ENCODE assay signal across 16 cellular contexts in the genomic region with DNA sequence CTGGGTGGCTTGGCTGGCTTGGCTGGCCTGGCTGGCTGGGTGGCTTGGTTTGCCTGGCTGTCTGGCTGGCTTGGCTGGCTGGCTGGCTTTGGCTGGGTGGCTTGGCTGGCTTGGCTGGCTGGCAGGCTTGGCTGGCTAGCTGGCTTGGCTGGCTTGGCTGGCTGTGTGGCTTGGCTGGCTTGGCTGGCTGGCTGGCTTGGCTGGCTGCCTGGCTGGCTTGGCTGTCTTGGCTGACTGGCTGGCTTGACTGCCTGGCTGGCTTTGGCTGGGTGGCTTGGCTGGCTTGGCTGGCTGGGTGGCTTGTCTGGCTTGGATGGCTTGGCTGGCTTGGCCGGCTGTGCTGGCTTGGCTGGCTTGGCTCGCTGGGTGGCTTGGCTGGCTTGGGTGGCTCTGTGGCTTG. TPM values are rescaled to one million over a fixed set of nuclear protein-coding genes. Genes with fewer than 3 reads are reported as not detected.
DNase-seq lines count a peak whose midpoint lies in the region; FAIRE-seq and TF ChIP-seq lines count a peak whose summit lies in the region.
"Not testable (repeated sequence)": the region's sequence is repeated elsewhere in the genome, so short reads cannot be mapped to it uniquely, and the experiment has no call there.
"Had no signal": no experiment of that assay in that cellular context is flagged by ENCODE, and none has a peak within 500 bp of the region (broad histone marks: within the 10 kb centered on the region; RNA-seq: fewer than 3 reads in every experiment).

No MANE protein-coding gene starts in this region.

- H3K27ac Mint-ChIP-seq in T-helper 2 cell treated with Interferon-gamma antibody and Interleukin-4, amounts not matched to agents 5 μg/mL and 100 μg/mL, for 36 hours; activated CD4-positive, alpha-beta T cell treated with anti-CD3 and anti-CD28 coated beads, Interleukin-2, amount 10 ng/mL, durations not matched to agents 24 days and 14 days; activated T-helper 1 cell treated with anti-CD3 and anti-CD28 coated beads, Interleukin-12 subunit alpha, Interleukin-12 subunit beta, Interleukin-2, Interleukin-4 antibody, amounts not matched to agents 30 ng/mL and 10 ng/mL and 1 ng/mL, durations not matched to agents 14 hours and 24 hours and 36 hours; chondrocyte (ENCODE audit: unreplicated experiment): not testable (repeated sequence)

- H3K27me3 Mint-ChIP-seq in T-helper 2 cell treated with Interferon-gamma antibody and Interleukin-4, amounts not matched to agents 5 μg/mL and 100 μg/mL, for 36 hours (ENCODE audit: low read depth); activated CD4-positive, alpha-beta T cell treated with anti-CD3 and anti-CD28 coated beads, Interleukin-2, amount 10 ng/mL, durations not matched to agents 24 days and 14 days; activated T-helper 1 cell treated with anti-CD3 and anti-CD28 coated beads, Interleukin-12 subunit alpha, Interleukin-12 subunit beta, Interleukin-2, Interleukin-4 antibody, amounts not matched to agents 30 ng/mL and 10 ng/mL and 1 ng/mL, durations not matched to agents 14 hours and 24 hours and 36 hours (ENCODE audit: insufficient read depth); chondrocyte (ENCODE audit: low read depth): not testable (repeated sequence)

- DNase-seq in T-helper 2 cell treated with Interferon-gamma antibody and Interleukin-4, amounts not matched to agents 5 μg/mL and 100 μg/mL, for 36 hours (ENCODE audit: low spot score): peak; percentile 3
- DNase-seq in activated CD4-positive, CD25-positive, alpha-beta regulatory T cell treated with anti-CD3 and anti-CD28 coated beads, Interleukin-2, amount 50 U/mL, for 72 hours: peak; percentile 21
- DNase-seq in activated CD4-positive, alpha-beta T cell treated with anti-CD3 and anti-CD28 coated beads, Interleukin-2, amount 10 ng/mL, durations not matched to agents 24 days and 14 days: peak; percentile 57
- peak; percentile 0 for DNase-seq in activated T-helper 1 cell treated with anti-CD3 and anti-CD28 coated beads, Interleukin-12 subunit alpha, Interleukin-12 subunit beta, Interleukin-2, Interleukin-4 antibody, amounts not matched to agents 30 ng/mL and 10 ng/mL and 1 ng/mL, durations not matched to agents 14 hours and 24 hours and 36 hours (ENCODE audit: low spot score)
- peak; percentile 67 for DNase-seq in chondrocyte (ENCODE audit: low spot score)
- not testable (repeated sequence) for DNase-seq in urothelium cell line (ENCODE audit: low spot score)

- not testable (repeated sequence) for H3K4me3 Mint-ChIP-seq in T-helper 2 cell treated with Interferon-gamma antibody and Interleukin-4, amounts not matched to agents 5 μg/mL and 100 μg/mL, for 36 hours; activated CD4-positive, alpha-beta T cell treated with anti-CD3 and anti-CD28 coated beads, Interleukin-2, amount 10 ng/mL, durations not matched to agents 24 days and 14 days; activated T-helper 1 cell treated with anti-CD3 and anti-CD28 coated beads, Interleukin-12 subunit alpha, Interleukin-12 subunit beta, Interleukin-2, Interleukin-4 antibody, amounts not matched to agents 30 ng/mL and 10 ng/mL and 1 ng/mL, durations not matched to agents 14 hours and 24 hours and 36 hours; chondrocyte (ENCODE audit: unreplicated experiment)

- FAIRE-seq in urothelium cell line (lab: Jason Lieb, UNC): peak; percentile 99

- H3K4me1 Mint-ChIP-seq in T-helper 2 cell treated with Interferon-gamma antibody and Interleukin-4, amounts not matched to agents 5 μg/mL and 100 μg/mL, for 36 hours (ENCODE audit: low read depth); activated CD4-positive, alpha-beta T cell treated with anti-CD3 and anti-CD28 coated beads, Interleukin-2, amount 10 ng/mL, durations not matched to agents 24 days and 14 days; activated T-helper 1 cell treated with anti-CD3 and anti-CD28 coated beads, Interleukin-12 subunit alpha, Interleukin-12 subunit beta, Interleukin-2, Interleukin-4 antibody, amounts not matched to agents 30 ng/mL and 10 ng/mL and 1 ng/mL, durations not matched to agents 14 hours and 24 hours and 36 hours (ENCODE audit: low read depth); chondrocyte (ENCODE audit: low read depth): not testable (repeated sequence)

- H3K36me3 Mint-ChIP-seq in T-helper 2 cell treated with Interferon-gamma antibody and Interleukin-4, amounts not matched to agents 5 μg/mL and 100 μg/mL, for 36 hours (ENCODE audit: low read depth); activated CD4-positive, alpha-beta T cell treated with anti-CD3 and anti-CD28 coated beads, Interleukin-2, amount 10 ng/mL, durations not matched to agents 24 days and 14 days (ENCODE audit: low read depth); activated T-helper 1 cell treated with anti-CD3 and anti-CD28 coated beads, Interleukin-12 subunit alpha, Interleukin-12 subunit beta, Interleukin-2, Interleukin-4 antibody, amounts not matched to agents 30 ng/mL and 10 ng/mL and 1 ng/mL, durations not matched to agents 14 hours and 24 hours and 36 hours (ENCODE audit: low read depth); chondrocyte (ENCODE audit: low read depth): not testable (repeated sequence)

- not testable (repeated sequence) for TF ChIP-seq CTCF in chondrocyte (IDR thresholded peaks at IDR 0.05)

- intact Hi-C loops in activated CD4-positive, alpha-beta T cell treated with anti-CD3 and anti-CD28 coated beads, Interleukin-2, amount 10 ng/mL, durations not matched to agents 24 days and 14 days (cut with micrococcal nuclease); activated T-helper 1 cell treated with anti-CD3 and anti-CD28 coated beads, Interleukin-12 subunit alpha, Interleukin-12 subunit beta, Interleukin-2, Interleukin-4 antibody, amounts not matched to agents 30 ng/mL and 10 ng/mL and 1 ng/mL, durations not matched to agents 14 hours and 24 hours and 36 hours (cut with micrococcal nuclease): not testable (repeated sequence)

- not testable (repeated sequence) for H3K9me3 Mint-ChIP-seq in T-helper 2 cell treated with Interferon-gamma antibody and Interleukin-4, amounts not matched to agents 5 μg/mL and 100 μg/mL, for 36 hours; activated CD4-positive, alpha-beta T cell treated with anti-CD3 and anti-CD28 coated beads, Interleukin-2, amount 10 ng/mL, durations not matched to agents 24 days and 14 days; activated T-helper 1 cell treated with anti-CD3 and anti-CD28 coated beads, Interleukin-12 subunit alpha, Interleukin-12 subunit beta, Interleukin-2, Interleukin-4 antibody, amounts not matched to agents 30 ng/mL and 10 ng/mL and 1 ng/mL, durations not matched to agents 14 hours and 24 hours and 36 hours; chondrocyte (ENCODE audit: low read depth)

RNA-seq across cellular contexts. Expression of a gene that starts 32.2 kb away (rescaled TPM):
- total RNA-seq in activated CD4-positive, alpha-beta T cell treated with anti-CD3 and anti-CD28 coated beads, Interleukin-2, amount 10 ng/mL, durations not matched to agents 24 days and 14 days: not detected in 2 replicates
- not detected in 2 replicates for total RNA-seq in activated T-helper 1 cell treated with anti-CD3 and anti-CD28 coated beads, Interleukin-12 subunit alpha, Interleukin-12 subunit beta, Interleukin-2, Interleukin-4 antibody, amounts not matched to agents 30 ng/mL and 10 ng/mL and 1 ng/mL, durations not matched to agents 14 hours and 24 hours and 36 hours
- not detected in 3 replicates for total RNA-seq in chondrocyte
- total RNA-seq: A172; A673; B cell; Caco-2; Calu3; CD4-positive, alpha-beta memory T cell; CD4-positive, alpha-beta T cell; CD4-positive, CD25-positive, alpha-beta regulatory T cell; CD8-positive, alpha-beta memory T cell; CD8-positive, alpha-beta T cell had no signal
